23 cellular contexts compared by ENCODE assay signal in genomic region chrX:13200398-13200797, GRCh38.
"Had no signal": no experiment of that assay in that cellular context is flagged by ENCODE, and none has a peak within 500 bp of the region (broad histone marks: within the 10 kb centered on the region; RNA-seq: fewer than 3 reads in every experiment).

No MANE protein-coding gene starts in this region.

- H3K4me3 ChIP-seq: cardiac muscle cell, prostate gland, spleen, testis, uterus had no signal

- H3K27me3 Mint-ChIP-seq: activated naive CD8-positive, alpha-beta T cell treated with anti-CD3 and anti-CD28 coated beads, Interleukin-2, amount 10 ng/mL, durations not matched to agents 7 days and 5 days had no signal

- H3K9me3 Mint-ChIP-seq: activated naive CD8-positive, alpha-beta T cell treated with anti-CD3 and anti-CD28 coated beads, Interleukin-2, amount 10 ng/mL, durations not matched to agents 7 days and 5 days; activated T-cell treated with anti-CD3 and anti-CD28 coated beads, Interleukin-2, amount 50 U/mL, for 4 hours; activated T-helper 2 cell treated with anti-CD3 and anti-CD28 coated beads, Interferon-gamma antibody, Interleukin-2, Interleukin-4, amounts not matched to agents 10 μg/mL and 5 μg/mL and 100 μg/mL, durations not matched to agents 14 hours and 24 hours and 36 hours; immature natural killer cell had no signal

- H3K4me3 Mint-ChIP-seq: activated naive CD8-positive, alpha-beta T cell treated with anti-CD3 and anti-CD28 coated beads, Interleukin-2, amount 10 ng/mL, durations not matched to agents 7 days and 5 days; activated T-cell treated with anti-CD3 and anti-CD28 coated beads, Interleukin-2, amount 50 U/mL, for 4 hours; immature natural killer cell; neural crest cell had no signal

- DNase-seq: activated CD4-positive, alpha-beta T cell treated with anti-CD3 and anti-CD28 coated beads, Interleukin-2, amount 50 U/mL, for 48 hours; activated CD8-positive, alpha-beta memory T cell treated with anti-CD3 and anti-CD28 coated beads, Interleukin-2, amount 50 U/mL, for 48 hours; activated naive CD4-positive, alpha-beta T cell; activated naive CD8-positive, alpha-beta T cell treated with anti-CD3 and anti-CD28 coated beads, Interleukin-2, amount 10 ng/mL, durations not matched to agents 7 days and 5 days; activated T-cell treated with anti-CD3 and anti-CD28 coated beads, Interleukin-2, amount 50 U/mL, for 4 hours; amygdala; cortex of kidney; effector CD4-positive, alpha-beta T cell; foreskin fibroblast; immature natural killer cell; left ventricle myocardium superior; spleen; stimulated activated CD4-positive, alpha-beta T cell treated with anti-CD3 and anti-CD28 coated beads, Interleukin-4, amount 100 ng/mL, for 1 hour; stimulated activated naive CD4-positive, alpha-beta T cell; T-helper 1 cell; T-helper 9 cell; testis; trophoblast cell; uterus had no signal

- H3K27ac ChIP-seq: cardiac muscle cell, prostate gland, testis had no signal

- ATAC-seq: activated T-cell treated with anti-CD3 and anti-CD28 coated beads, Interleukin-2, amount 50 U/mL, for 4 hours; left ventricle myocardium superior had no signal

- H3K27ac Mint-ChIP-seq: activated naive CD8-positive, alpha-beta T cell treated with anti-CD3 and anti-CD28 coated beads, Interleukin-2, amount 10 ng/mL, durations not matched to agents 7 days and 5 days; activated T-helper 2 cell treated with anti-CD3 and anti-CD28 coated beads, Interferon-gamma antibody, Interleukin-2, Interleukin-4, amounts not matched to agents 10 μg/mL and 5 μg/mL and 100 μg/mL, durations not matched to agents 14 hours and 24 hours and 36 hours; immature natural killer cell had no signal

- H3K36me3 ChIP-seq: cardiac muscle cell, prostate gland, spleen, uterus had no signal

- H3K4me1 ChIP-seq: prostate gland, spleen, testis, uterus had no signal

- H3K9me3 ChIP-seq: prostate gland, spleen, testis, uterus had no signal

- H3K36me3 Mint-ChIP-seq: activated naive CD8-positive, alpha-beta T cell treated with anti-CD3 and anti-CD28 coated beads, Interleukin-2, amount 10 ng/mL, durations not matched to agents 7 days and 5 days; immature natural killer cell had no signal

- H3K4me1 Mint-ChIP-seq: activated naive CD8-positive, alpha-beta T cell treated with anti-CD3 and anti-CD28 coated beads, Interleukin-2, amount 10 ng/mL, durations not matched to agents 7 days and 5 days; immature natural killer cell had no signal

- H3K27me3 ChIP-seq: cardiac muscle cell, testis, uterus had no signal
